8 cellular contexts compared by ENCODE assay signal in genomic region chr9:101533334-101534187, GRCh38. TPM values are rescaled to one million over a fixed set of nuclear protein-coding genes. Genes with fewer than 3 reads are reported as not detected.
DNase-seq lines count a peak whose midpoint lies in the region; ATAC-seq and TF ChIP-seq lines count a peak whose summit lies in the region.

Gene RNF20, plus strand, starts transcription at chr9:101533853. Its CDS starts 1,571 bp downstream, at chr9:101535424.

- H3K4me3 ChIP-seq in GM12864 (ENCODE audit: low read depth, low read length) (peak within 1 kb of the TSS; percentile 90), ovary (peak within 1 kb of the TSS; percentile 69), thyroid gland (replicated peaks in 1 of 3) (peak within 1 kb of the TSS; percentile 61 to 84 (median 75))

- H3K27ac ChIP-seq in ovary, result peak within 1 kb of the TSS; percentile 91 to 97
- H3K27ac ChIP-seq in thyroid gland, result peak within 1 kb of the TSS; percentile 91 to 98 (median 91)

- H3K36me3 ChIP-seq in ovary, result no peaks in the 10 kb centered on the region
- H3K36me3 ChIP-seq in thyroid gland, result peaks cover 7 to 9% of the 10 kb centered on the region in 2 donors

- DNase-seq in GM12864 (ENCODE audit: low read depth) (peak; percentile 96), NCI-H1417 (lab: John Stamatoyannopoulos, UW) (peak; percentile 97 to 100 (median 100)), SW 1271 (lab: John Stamatoyannopoulos, UW) (peak; percentile 99), Right ventricle myocardium inferior (ENCODE audit: missing footprints) (peak; percentile 100), ovary (peak; percentile 99 to 100 (median 100)), thyroid gland (peak; percentile 100)
- peak; percentile 99 for DNase-seq in activated naive CD8-positive, alpha-beta T cell treated with anti-CD3 and anti-CD28 coated beads, Interleukin-2, amount 50 U/mL, for 16 hours (ENCODE audit: low read depth, low spot score)

- peak; percentile 97 for ATAC-seq in HG02759 (IDR thresholded peaks at IDR 0.05; ENCODE audit: unreplicated experiment)
- ATAC-seq in Right ventricle myocardium inferior, result peak; percentile 98

- 0 to 1% (median 1%) methylated on average over 43 to 45 of the region's 45 CpGs for WGBS in ovary, 3 donors
- WGBS in thyroid gland, 2 donors, result 1 to 2% methylated on average over 33 to 45 of the region's 45 CpGs

- H3K4me1 ChIP-seq in ovary (ENCODE audit: insufficient read depth), result no peaks in the 10 kb centered on the region
- peaks cover 0 to 13% of the 10 kb centered on the region in 2 donors for H3K4me1 ChIP-seq in thyroid gland

- intact Hi-C loops in Right ventricle myocardium inferior (cut with DNase I), result loop anchor here (1.0 kb wide), 1 partner anchor 134 kb away; no protein-coding TSS in a partner anchor
- intact Hi-C loops in ovary (cut with DNase I), result loop anchor here in 3 of 4 donors (5.0 kb wide), 2 partner anchors 76 to 136 kb away; partner anchors contain the start of genes MRPL50 (in 1 of the 3) and ZNF189 (in 1 of the 3)
- intact Hi-C loops in thyroid gland (cut with DNase I), result loop anchor here (2.0 kb wide), 1 partner anchor 133 kb away; no protein-coding TSS in a partner anchor

- H3K27me3 ChIP-seq in ovary, result no peaks in the 10 kb centered on the region
- no peaks in the 10 kb centered on the region for H3K27me3 ChIP-seq in thyroid gland

- TF ChIP-seq CTCF in GM12864 (IDR thresholded peaks at IDR 0.05; ENCODE audit: low read depth, low read length, missing control alignments) (no peak), ovary (IDR thresholded peaks at IDR 0.05) (no peak), thyroid gland (IDR thresholded peaks at IDR 0.05) (no peak)

- H3K9me3 ChIP-seq in ovary (no peaks in the 10 kb centered on the region), thyroid gland (no peaks in the 10 kb centered on the region)

- TF ChIP-seq POLR2A in ovary (IDR thresholded peaks at IDR 0.05), result peak; percentile 7
- TF ChIP-seq POLR2A in thyroid gland (IDR thresholded peaks at IDR 0.05), result peak in 1 of 2 donors; percentile 60

- TF ChIP-seq EP300 in ovary (IDR thresholded peaks at IDR 0.05), result peak; percentile 43

RNA-seq across cellular contexts. Expression of gene RNF20, which starts in this region (rescaled TPM):
- total RNA-seq in Right ventricle myocardium inferior, result 48.3 TPM
- 10 to 100 TPM; 12.8 to 39.1 (median 33.6) TPM for total RNA-seq in ovary
- 10 to 100 TPM; 16.3 to 45.8 TPM for polyA plus RNA-seq in ovary
- 10 to 100 TPM; 26.1 to 31.5 (median 26.7) TPM for total RNA-seq in thyroid gland

Comparison
In these comparisons a context has a peak if more than half of its experiments do, and no peak if none do; other contexts are left out.
1. Peak in every context shown above with its lines: DNase-seq, ATAC-seq, H3K4me3 ChIP-seq and H3K27ac ChIP-seq.